8 cellular contexts compared by ENCODE assay signal in genomic region chr14:70358631-70359030, GRCh38. TPM values are rescaled to one million over a fixed set of nuclear protein-coding genes. Genes with fewer than 3 reads are reported as not detected.
A peak's percentile ranks its signal among the peaks of the same experiment; 100 is the strongest.
DNase-seq lines count a peak whose midpoint lies in the region; ATAC-seq, FAIRE-seq and TF ChIP-seq lines count a peak whose summit lies in the region.

No MANE protein-coding gene starts in this region.

- ATAC-seq in A549 = peak in 1 of 2 experiments; percentile 14; a peak in 1 of 6 replicates
- no peak for ATAC-seq in HG03108 (IDR thresholded peaks at IDR 0.05; ENCODE audit: unreplicated experiment)
- no peak for ATAC-seq in HG03045 (IDR thresholded peaks at IDR 0.05; ENCODE audit: unreplicated experiment)

- TF ChIP-seq EP300 in A549 (IDR thresholded peaks at IDR 0.05) = no peak

- H3K9ac ChIP-seq in mesenchymal stem cell (ENCODE audit: low read length) = peak overlapping the region; percentile 95

- DNase-seq in A549 (ENCODE audit: low read depth in 1 of 2, low spot score in 1 of 2) = peak in 1 of 2 experiments; percentile 28
- no peak for DNase-seq in HFF-Myc (ENCODE audit: extremely low read depth, low read depth)
- DNase-seq in brain microvascular endothelial cell = no peak
- no peak for DNase-seq in mesenchymal stem cell
- DNase-seq in Ammon's horn (ENCODE audit: low spot score) = no peak
- DNase-seq in HUDEP-2 (lab: John Stamatoyannopoulos, UW; ENCODE audit: unreplicated experiment in 76 of 76) = no peak

- no peak overlapping the region for H2AK5ac ChIP-seq in mesenchymal stem cell (ENCODE audit: low read length, severe bottlenecking)

- 32% methylated on average over 5 of the region's 5 CpGs for WGBS in A549 (ENCODE audit: missing lambda C conversion rate)
- whole genome bisulfite sequencing in mesenchymal stem cell = 41% methylated on average over 4 of the region's 5 CpGs

- no peak overlapping the region for H2BK120ac ChIP-seq in mesenchymal stem cell (ENCODE audit: low read depth, low read length)

- no peak overlapping the region for H2AFZ ChIP-seq in mesenchymal stem cell (ENCODE audit: low read depth, low read length)

- H3K27ac ChIP-seq in A549 (peak overlapping the region; percentile 91 to 94), brain microvascular endothelial cell (peak overlapping the region; percentile 72), mesenchymal stem cell (ENCODE audit: low read length, poor library complexity, severe bottlenecking) (no peak overlapping the region)

- no peak overlapping the region for H2BK5ac ChIP-seq in mesenchymal stem cell (ENCODE audit: low read depth, low read length, poor library complexity, severe bottlenecking)

- peak overlapping the region; percentile 70 for H3K4me3 ChIP-seq in A549
- peak overlapping the region; percentile 91 for H3K4me3 ChIP-seq in HFF-Myc (replicated peaks; ENCODE audit: low read depth, low read length)
- peak overlapping the region; percentile 97 for H3K4me3 ChIP-seq in brain microvascular endothelial cell (ENCODE audit: low read depth, low read length)
- H3K4me3 ChIP-seq in mesenchymal stem cell (ENCODE audit: insufficient read depth in 1 of 2, low read depth in 1 of 2, low read length in 2 of 2) = peak overlapping the region in 1 of 2 experiments; percentile 98

- H4K91ac ChIP-seq in mesenchymal stem cell (ENCODE audit: low read length) = no peak overlapping the region

- H3K18ac ChIP-seq in mesenchymal stem cell (ENCODE audit: low read depth in 1 of 2, low read length in 2 of 2) = no peak overlapping the region

- no peak overlapping the region for H2BK12ac ChIP-seq in mesenchymal stem cell (ENCODE audit: low read length in 2 of 2)

- peaks cover 2% of the 10 kb centered on the region for H3K79me1 ChIP-seq in mesenchymal stem cell (replicated peaks; ENCODE audit: low read length, poor library complexity, severe bottlenecking)

- H2BK15ac ChIP-seq in mesenchymal stem cell (ENCODE audit: low read depth, poor library complexity, severe bottlenecking) = no peak overlapping the region

- H3K4me1 ChIP-seq in A549 = peaks cover 8% of the 10 kb centered on the region; the same call in 2 of the 3 replicates
- peaks cover 2% of the 10 kb centered on the region for H3K4me1 ChIP-seq in mesenchymal stem cell (ENCODE audit: control insufficient read depth, insufficient read depth, low read depth, low read length)

- no peak overlapping the region for H3K4ac ChIP-seq in mesenchymal stem cell (ENCODE audit: low read depth in 1 of 2, low read length in 2 of 2)

- POLR2A ChIA-PET in A549 (lab: Yijun Ruan, JAX) = interaction anchor here (1.3 to 1.6 kb wide), 2 partner anchors 451 to 592 kb away, joined by 3 to 5 read pairs; partner anchors contain the start of genes MAP3K9 and SRSF5

- no peak for TF ChIP-seq RAD21 in A549 (conservative IDR thresholded peaks at IDR 0.05 in 1 of 2, IDR thresholded peaks at IDR 0.05 in 1 of 2)

- no peak for TF ChIP-seq POLR2A in A549 (IDR thresholded peaks at IDR 0.05; ENCODE audit: low read length)

- no peak overlapping the region for H3K14ac ChIP-seq in mesenchymal stem cell (ENCODE audit: low read length in 2 of 2)

- H3K36me3 ChIP-seq in brain microvascular endothelial cell (replicated peaks) (no peaks in the 10 kb centered on the region), mesenchymal stem cell (ENCODE audit: control insufficient read depth in 1 of 2, insufficient read depth in 2 of 2, low read depth in 1 of 2, low read length in 2 of 2) (no peaks in the 10 kb centered on the region)

- H3K4me2 ChIP-seq in A549 (peak overlapping the region; percentile 97), mesenchymal stem cell (ENCODE audit: low read length, poor library complexity, severe bottlenecking) (peak overlapping the region; percentile 64)

- H4K8ac ChIP-seq in mesenchymal stem cell (ENCODE audit: low read length) = no peak overlapping the region

- H3K27me3 ChIP-seq in brain microvascular endothelial cell (replicated peaks) (no peaks in the 10 kb centered on the region), mesenchymal stem cell (ENCODE audit: control insufficient read depth in 1 of 2, insufficient read depth in 1 of 2, low read length in 2 of 2) (no peaks in the 10 kb centered on the region)

- no peak for FAIRE-seq in A549 (lab: Jason Lieb, UNC)

- CTCF ChIA-PET in A549 (lab: Yijun Ruan, JAX) = interaction anchor here (0.8 to 1.4 kb wide), 4 partner anchors 10 to 331 kb away, joined by 3 read pairs; no protein-coding TSS in a partner anchor

- no peak overlapping the region for H3K23ac ChIP-seq in mesenchymal stem cell (ENCODE audit: low read length in 2 of 2)

- in situ Hi-C loops in brain microvascular endothelial cell (cut with HindIII; ENCODE audit: low pct_ligation_motif_present, low sequenced_read_pairs) = no loop called here

- TF ChIP-seq CTCF in A549 (IDR thresholded peaks at IDR 0.05) (no peak), HFF-Myc (IDR thresholded peaks at IDR 0.05; ENCODE audit: low read depth, low read length, missing control alignments) (no peak), brain microvascular endothelial cell (IDR thresholded peaks at IDR 0.05; ENCODE audit: low read depth, low read length, missing control alignments) (no peak)

- no peaks in the 10 kb centered on the region for H3K9me3 ChIP-seq in A549
- H3K9me3 ChIP-seq in mesenchymal stem cell (ENCODE audit: control insufficient read depth, low read length) = no peaks in the 10 kb centered on the region

TF ChIP-seq in A549, 52 proteins besides CTCF, POLR2A, EP300 and RAD21:
- TF ChIP-seq USF2 (IDR thresholded peaks at IDR 0.05) (no peak), RNF2 (IDR thresholded peaks at IDR 0.05; ENCODE audit: borderline replicate concordance, low read depth) (no peak), RFX5 (IDR thresholded peaks at IDR 0.05) (no peak), SREBF2 (IDR thresholded peaks at IDR 0.05) (no peak), POLR2AphosphoS2 (conservative IDR thresholded peaks at IDR 0.05; ENCODE audit: low read length) (no peak)

RNA-seq across cellular contexts. Expression of gene COX16, which starts 0.9 kb away (rescaled TPM):
- polyA plus RNA-seq in A549 (2011; rRNA removed) (41.8 and 59.1 TPM in 2 replicates), A549 (2017; fragmentation: RNase III; extraction: RNeasy Plus Mini Kit Qiagen cat#74134 plus additional on column Dnase treatment) (70.7 to 75.4 TPM (median 71.6 TPM) in 3 replicates)
- 19.6 and 22.7 TPM in 2 replicates for polyA plus RNA-seq in A549 (2012; cell fraction: cytosol; rRNA removed)
- 3.7 and 8.9 TPM in 2 replicates for polyA plus RNA-seq in A549 (2012; cell fraction: nucleus; rRNA removed)
- polyA minus RNA-seq in A549 (2011; rRNA and poly(A)+ RNA removed) = 8.9 and 9.6 TPM in 2 replicates
- polyA plus RNA-seq in mesenchymal stem cell (2013, experiment 1 of 2) = 73.9 TPM
- polyA plus RNA-seq in mesenchymal stem cell (2013, experiment 2 of 2) = 80.3 TPM

RNA-seq across cellular contexts. Expression of gene SYNJ2BP, which starts 58.3 kb away (rescaled TPM):
- 30.0 and 31.9 TPM in 2 replicates for polyA plus RNA-seq in A549 (2011; rRNA removed)
- 6.5 and 8.0 TPM in 2 replicates for polyA plus RNA-seq in A549 (2012; cell fraction: cytosol; rRNA removed)
- polyA plus RNA-seq in A549 (2012; cell fraction: nucleus; rRNA removed) = 2.5 and 3.3 TPM in 2 replicates
- polyA plus RNA-seq in A549 (2017; fragmentation: RNase III; extraction: RNeasy Plus Mini Kit Qiagen cat#74134 plus additional on column Dnase treatment) = 13.0 to 14.8 TPM (median 14.0 TPM) in 3 replicates
- 9.6 and 12.5 TPM in 2 replicates for polyA minus RNA-seq in A549 (2011; rRNA and poly(A)+ RNA removed)
- 21.1 TPM for polyA plus RNA-seq in mesenchymal stem cell (2013, experiment 1 of 2)
- 20.2 TPM for polyA plus RNA-seq in mesenchymal stem cell (2013, experiment 2 of 2)
